In the genomic region with DNA sequence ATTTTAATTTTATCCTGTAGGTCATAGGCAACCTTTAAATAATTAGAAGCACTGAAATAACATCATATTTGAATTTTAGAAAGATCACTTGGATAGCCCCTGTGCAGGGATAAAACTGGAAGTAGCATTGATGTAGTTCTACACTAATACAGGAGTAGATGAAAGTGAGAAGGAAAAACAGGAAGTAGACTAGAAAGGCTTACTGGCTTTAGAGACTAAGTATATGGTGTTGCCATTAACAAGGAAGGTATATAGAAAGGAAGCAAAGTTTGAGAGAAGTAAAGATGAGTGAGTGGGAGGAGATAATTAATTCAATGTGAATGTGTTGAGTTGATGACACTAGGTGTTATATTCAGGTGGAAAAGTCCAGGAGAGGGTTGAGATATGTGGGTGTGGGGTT, we compare ENCODE assay signal across 12 cellular contexts.
DNase-seq lines count a peak whose midpoint lies in the region; ATAC-seq, FAIRE-seq and TF ChIP-seq lines count a peak whose summit lies in the region.
"Had no signal": no experiment of that assay in that cellular context is flagged by ENCODE, and none has a peak within 500 bp of the region (broad histone marks: within the 10 kb centered on the region; RNA-seq: fewer than 3 reads in every experiment).

No MANE protein-coding gene starts in this region.

- H3K36me3 Mint-ChIP-seq in activated CD8-positive, alpha-beta T cell treated with anti-CD3 and anti-CD28 coated beads for 36 hours (ENCODE audit: low read depth) = no peaks in the 10 kb centered on the region

- no peak for TF ChIP-seq CTCF in activated CD8-positive, alpha-beta T cell treated with anti-CD3 and anti-CD28 coated beads for 36 hours (IDR thresholded peaks at IDR 0.05)
- no peak for TF ChIP-seq CTCF in D721Med (IDR thresholded peaks at IDR 0.05; ENCODE audit: insufficient read depth, missing control alignments)

- CTCF ChIA-PET in activated CD8-positive, alpha-beta T cell treated with anti-CD3 and anti-CD28 coated beads for 36 hours (lab: Charles Lee) = no interaction called here

- peak; percentile 79 for ATAC-seq in GM18511 (IDR thresholded peaks at IDR 0.05; ENCODE audit: unreplicated experiment)
- peak; percentile 86 for ATAC-seq in GM21447 (IDR thresholded peaks at IDR 0.05; ENCODE audit: unreplicated experiment)
- peak; percentile 82 for ATAC-seq in HG03064 (IDR thresholded peaks at IDR 0.05; ENCODE audit: low read depth, unreplicated experiment)
- ATAC-seq in activated CD8-positive, alpha-beta T cell treated with anti-CD3 and anti-CD28 coated beads for 36 hours = no peak
- ATAC-seq: activated CD4-positive, alpha-beta T cell treated with anti-CD3 and anti-CD28 coated beads for 36 hours had no signal

- no peak overlapping the region for H3K27ac Mint-ChIP-seq in activated CD8-positive, alpha-beta T cell treated with anti-CD3 and anti-CD28 coated beads for 36 hours
- H3K27ac Mint-ChIP-seq: activated CD4-positive, alpha-beta T cell treated with anti-CD3 and anti-CD28 coated beads for 36 hours had no signal

- DNase-seq in NOMO-1 treated with DMSO at 0.1 percent for 48 hours (lab: John Stamatoyannopoulos, UW; ENCODE audit: unreplicated experiment) = peak; percentile 82
- no peak for DNase-seq in activated CD8-positive, alpha-beta T cell treated with anti-CD3 and anti-CD28 coated beads for 36 hours
- no peak for DNase-seq in AG08395 (ENCODE audit: low spot score)
- DNase-seq in D721Med (ENCODE audit: insufficient read length, low spot score) = no peak
- no peak for DNase-seq in NCI-H2081 treated with DMSO at 0.1 percent for 48 hours (lab: John Stamatoyannopoulos, UW)
- DNase-seq: activated CD4-positive, alpha-beta T cell treated with anti-CD3 and anti-CD28 coated beads for 36 hours; activated gamma-delta T cell; BE2C had no signal

- no peak overlapping the region for H3K4me3 Mint-ChIP-seq in activated CD8-positive, alpha-beta T cell treated with anti-CD3 and anti-CD28 coated beads for 36 hours
- H3K4me3 Mint-ChIP-seq: activated CD4-positive, alpha-beta T cell treated with anti-CD3 and anti-CD28 coated beads for 36 hours had no signal

- intact Hi-C loops in activated CD8-positive, alpha-beta T cell treated with anti-CD3 and anti-CD28 coated beads for 36 hours (cut with micrococcal nuclease) = no loop called here

- peaks cover 11% of the 10 kb centered on the region for H3K4me1 Mint-ChIP-seq in activated CD8-positive, alpha-beta T cell treated with anti-CD3 and anti-CD28 coated beads for 36 hours (ENCODE audit: low read depth)

- no peak for FAIRE-seq in D721Med (lab: Jason Lieb, UNC)
- FAIRE-seq: H1 had no signal

- no peaks in the 10 kb centered on the region for H3K9me3 Mint-ChIP-seq in activated CD8-positive, alpha-beta T cell treated with anti-CD3 and anti-CD28 coated beads for 36 hours

- H3K27me3 Mint-ChIP-seq in activated CD8-positive, alpha-beta T cell treated with anti-CD3 and anti-CD28 coated beads for 36 hours = no peaks in the 10 kb centered on the region
- H3K27me3 Mint-ChIP-seq: activated CD4-positive, alpha-beta T cell treated with anti-CD3 and anti-CD28 coated beads for 36 hours had no signal

- POLR2A ChIA-PET in activated CD8-positive, alpha-beta T cell treated with anti-CD3 and anti-CD28 coated beads for 36 hours (lab: Charles Lee) = no interaction called here
